Comparison of ENCODE assay signal across 1 cellular context in the genomic region with DNA sequence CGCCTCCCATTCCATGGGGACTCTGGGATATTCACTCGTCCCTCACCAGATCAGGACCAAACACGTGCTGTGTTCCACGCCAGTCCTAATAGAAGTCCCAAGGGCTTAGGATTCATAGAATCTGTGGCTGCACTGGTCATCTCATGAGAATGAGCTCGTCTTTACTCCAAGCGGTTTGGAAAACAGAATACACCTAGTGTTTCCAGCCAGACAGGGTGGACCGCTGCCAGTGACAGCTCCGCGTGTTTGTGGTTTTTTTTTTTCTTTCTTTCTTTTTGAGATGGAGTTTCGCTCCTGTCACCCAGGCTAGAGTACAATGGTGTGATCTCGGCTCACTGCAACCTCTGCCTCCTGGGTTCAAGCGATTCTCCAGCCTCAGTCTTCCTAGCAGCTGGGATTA.
TF ChIP-seq lines count a peak whose summit lies in the region.

No MANE protein-coding gene starts in this region.

TF ChIP-seq in HepG2, 621 proteins besides CTCF, POLR2A, EP300 and RAD21 (continued from another document):
- TF ChIP-seq, protein P1, sequence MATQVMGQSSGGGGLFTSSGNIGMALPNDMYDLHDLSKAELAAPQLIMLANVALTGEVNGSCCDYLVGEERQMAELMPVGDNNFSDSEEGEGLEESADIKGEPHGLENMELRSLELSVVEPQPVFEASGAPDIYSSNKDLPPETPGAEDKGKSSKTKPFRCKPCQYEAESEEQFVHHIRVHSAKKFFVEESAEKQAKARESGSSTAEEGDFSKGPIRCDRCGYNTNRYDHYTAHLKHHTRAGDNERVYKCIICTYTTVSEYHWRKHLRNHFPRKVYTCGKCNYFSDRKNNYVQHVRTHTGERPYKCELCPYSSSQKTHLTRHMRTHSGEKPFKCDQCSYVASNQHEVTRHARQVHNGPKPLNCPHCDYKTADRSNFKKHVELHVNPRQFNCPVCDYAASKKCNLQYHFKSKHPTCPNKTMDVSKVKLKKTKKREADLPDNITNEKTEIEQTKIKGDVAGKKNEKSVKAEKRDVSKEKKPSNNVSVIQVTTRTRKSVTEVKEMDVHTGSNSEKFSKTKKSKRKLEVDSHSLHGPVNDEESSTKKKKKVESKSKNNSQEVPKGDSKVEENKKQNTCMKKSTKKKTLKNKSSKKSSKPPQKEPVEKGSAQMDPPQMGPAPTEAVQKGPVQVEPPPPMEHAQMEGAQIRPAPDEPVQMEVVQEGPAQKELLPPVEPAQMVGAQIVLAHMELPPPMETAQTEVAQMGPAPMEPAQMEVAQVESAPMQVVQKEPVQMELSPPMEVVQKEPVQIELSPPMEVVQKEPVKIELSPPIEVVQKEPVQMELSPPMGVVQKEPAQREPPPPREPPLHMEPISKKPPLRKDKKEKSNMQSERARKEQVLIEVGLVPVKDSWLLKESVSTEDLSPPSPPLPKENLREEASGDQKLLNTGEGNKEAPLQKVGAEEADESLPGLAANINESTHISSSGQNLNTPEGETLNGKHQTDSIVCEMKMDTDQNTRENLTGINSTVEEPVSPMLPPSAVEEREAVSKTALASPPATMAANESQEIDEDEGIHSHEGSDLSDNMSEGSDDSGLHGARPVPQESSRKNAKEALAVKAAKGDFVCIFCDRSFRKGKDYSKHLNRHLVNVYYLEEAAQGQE (IDR thresholded peaks at IDR 0.05; ENCODE audit: borderline replicate concordance in 1 of 2, low read depth in 1 of 2, low read length in 2 of 2), result no peak
- TF ChIP-seq SSRP1 (CRISPR knock-in tag; IDR thresholded peaks at IDR 0.05) (no peak), ZNF143 (CRISPR knock-in tag; IDR thresholded peaks at IDR 0.05) (no peak), NFRKB (IDR thresholded peaks at IDR 0.05) (no peak), DPF2 (CRISPR knock-in tag; IDR thresholded peaks at IDR 0.05; ENCODE audit: borderline replicate concordance, low read depth) (no peak)
- TF ChIP-seq, protein P2, sequence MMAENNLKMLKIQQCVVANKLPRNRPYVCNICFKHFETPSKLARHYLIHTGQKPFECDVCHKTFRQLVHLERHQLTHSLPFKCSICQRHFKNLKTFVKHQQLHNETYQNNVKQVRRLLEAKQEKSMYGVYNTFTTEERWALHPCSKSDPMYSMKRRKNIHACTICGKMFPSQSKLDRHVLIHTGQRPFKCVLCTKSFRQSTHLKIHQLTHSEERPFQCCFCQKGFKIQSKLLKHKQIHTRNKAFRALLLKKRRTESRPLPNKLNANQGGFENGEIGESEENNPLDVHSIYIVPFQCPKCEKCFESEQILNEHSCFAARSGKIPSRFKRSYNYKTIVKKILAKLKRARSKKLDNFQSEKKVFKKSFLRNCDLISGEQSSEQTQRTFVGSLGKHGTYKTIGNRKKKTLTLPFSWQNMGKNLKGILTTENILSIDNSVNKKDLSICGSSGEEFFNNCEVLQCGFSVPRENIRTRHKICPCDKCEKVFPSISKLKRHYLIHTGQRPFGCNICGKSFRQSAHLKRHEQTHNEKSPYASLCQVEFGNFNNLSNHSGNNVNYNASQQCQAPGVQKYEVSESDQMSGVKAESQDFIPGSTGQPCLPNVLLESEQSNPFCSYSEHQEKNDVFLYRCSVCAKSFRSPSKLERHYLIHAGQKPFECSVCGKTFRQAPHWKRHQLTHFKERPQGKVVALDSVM (CRISPR knock-in tag; IDR thresholded peaks at IDR 0.05), result no peak
TF ChIP-seq in HepG2: peak in this region for 0.
